8 cellular contexts compared by ENCODE assay signal in the genomic region with DNA sequence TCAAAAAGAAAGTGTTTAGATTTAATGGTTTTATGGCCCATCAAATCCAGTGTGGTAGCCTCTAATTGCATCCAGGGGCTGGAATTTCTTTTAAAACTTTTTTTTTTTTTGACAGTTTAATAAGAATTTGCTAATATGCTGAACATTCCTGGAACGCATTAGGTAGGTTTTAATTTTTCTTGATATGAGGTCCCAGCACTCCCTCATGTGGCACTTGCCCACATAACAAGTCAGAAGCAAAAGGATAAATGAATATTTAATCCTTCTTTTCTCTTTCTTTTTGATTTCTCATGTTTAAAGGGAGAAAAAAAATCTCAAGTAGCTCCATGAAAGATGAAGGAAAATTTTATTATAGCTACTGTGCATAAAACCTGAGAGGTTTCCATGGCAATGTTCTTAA. TPM values are rescaled to one million over a fixed set of nuclear protein-coding genes. Genes with fewer than 3 reads are reported as not detected.
DNase-seq lines count a peak whose midpoint lies in the region; ATAC-seq and TF ChIP-seq lines count a peak whose summit lies in the region.

No MANE protein-coding gene starts in this region.

- no peaks in the 10 kb centered on the region for H3K36me3 ChIP-seq in brain microvascular endothelial cell (replicated peaks)

- no peak overlapping the region for H3K4me3 Mint-ChIP-seq in activated CD4-positive, alpha-beta memory T cell treated with anti-CD3 and anti-CD28 coated beads, Interleukin-2, amount 10 ng/mL, durations not matched to agents 7 days and 5 days
- H3K4me3 Mint-ChIP-seq in activated naive CD8-positive, alpha-beta T cell treated with anti-CD3 and anti-CD28 coated beads, Interleukin-2, amount 50 U/mL, for 24 hours: no peak overlapping the region

- H3K4me3 ChIP-seq in brain microvascular endothelial cell (ENCODE audit: low read depth, low read length): no peak overlapping the region

- in situ Hi-C loops in brain microvascular endothelial cell (cut with HindIII; ENCODE audit: low pct_ligation_motif_present, low sequenced_read_pairs): no loop called here

- no peaks in the 10 kb centered on the region for H3K36me3 Mint-ChIP-seq in activated CD4-positive, alpha-beta memory T cell treated with anti-CD3 and anti-CD28 coated beads, Interleukin-2, amount 10 ng/mL, durations not matched to agents 7 days and 5 days (ENCODE audit: low read depth)
- H3K36me3 Mint-ChIP-seq in activated naive CD8-positive, alpha-beta T cell treated with anti-CD3 and anti-CD28 coated beads, Interleukin-2, amount 50 U/mL, for 24 hours (ENCODE audit: low read depth): no peaks in the 10 kb centered on the region

- POLR2A ChIA-PET in activated CD4-positive, alpha-beta memory T cell treated with anti-CD3 and anti-CD28 coated beads, Interleukin-2, amount 10 ng/mL, durations not matched to agents 7 days and 5 days (lab: Charles Lee): no interaction called here

- CTCF ChIA-PET in activated CD4-positive, alpha-beta memory T cell treated with anti-CD3 and anti-CD28 coated beads, Interleukin-2, amount 10 ng/mL, durations not matched to agents 7 days and 5 days (lab: Charles Lee): interaction anchor here (1.0 to 1.3 kb wide), 2 partner anchors 10 to 795 kb away, joined by 5 read pairs; no protein-coding TSS in a partner anchor

- H3K27ac ChIP-seq in brain microvascular endothelial cell: no peak overlapping the region

- DNase-seq in DMS53 treated with DMSO at 0.1 percent for 48 hours (lab: John Stamatoyannopoulos, UW; ENCODE audit: unreplicated experiment) (peak; percentile 10), LHCN-M2 (ENCODE audit: low read depth) (peak; percentile 45), brain microvascular endothelial cell (peak; percentile 39), myocyte (ENCODE audit: low read depth) (peak; percentile 51), UCSD-AML1 (lab: John Stamatoyannopoulos, UW; ENCODE audit: unreplicated experiment) (no peak)
- no peak for DNase-seq in activated CD4-positive, alpha-beta memory T cell treated with anti-CD3 and anti-CD28 coated beads, Interleukin-2, amount 10 ng/mL, durations not matched to agents 7 days and 5 days
- DNase-seq in activated CD4-positive, alpha-beta T cell treated with anti-CD3 and anti-CD28 coated beads for 4 hours: no peak
- no peak for DNase-seq in activated naive CD8-positive, alpha-beta T cell treated with anti-CD3 and anti-CD28 coated beads, Interleukin-2, amount 50 U/mL, for 24 hours

- TF ChIP-seq CTCF in brain microvascular endothelial cell (IDR thresholded peaks at IDR 0.05; ENCODE audit: low read depth, low read length, missing control alignments): peak; percentile 73

- peaks cover 4% of the 10 kb centered on the region for H3K27me3 Mint-ChIP-seq in activated CD4-positive, alpha-beta memory T cell treated with anti-CD3 and anti-CD28 coated beads, Interleukin-2, amount 10 ng/mL, durations not matched to agents 7 days and 5 days
- peaks cover 4% of the 10 kb centered on the region for H3K27me3 Mint-ChIP-seq in activated naive CD8-positive, alpha-beta T cell treated with anti-CD3 and anti-CD28 coated beads, Interleukin-2, amount 50 U/mL, for 24 hours

- no peaks in the 10 kb centered on the region for H3K27me3 ChIP-seq in brain microvascular endothelial cell (replicated peaks)

- ATAC-seq in activated naive CD8-positive, alpha-beta T cell treated with anti-CD3 and anti-CD28 coated beads, Interleukin-2, amount 50 U/mL, for 24 hours: no peak

- no peaks in the 10 kb centered on the region for H3K9me3 Mint-ChIP-seq in activated CD4-positive, alpha-beta memory T cell treated with anti-CD3 and anti-CD28 coated beads, Interleukin-2, amount 10 ng/mL, durations not matched to agents 7 days and 5 days
- H3K9me3 Mint-ChIP-seq in activated naive CD8-positive, alpha-beta T cell treated with anti-CD3 and anti-CD28 coated beads, Interleukin-2, amount 50 U/mL, for 24 hours: no peaks in the 10 kb centered on the region

- H3K4me1 Mint-ChIP-seq in activated CD4-positive, alpha-beta memory T cell treated with anti-CD3 and anti-CD28 coated beads, Interleukin-2, amount 10 ng/mL, durations not matched to agents 7 days and 5 days: no peaks in the 10 kb centered on the region
- no peaks in the 10 kb centered on the region for H3K4me1 Mint-ChIP-seq in activated naive CD8-positive, alpha-beta T cell treated with anti-CD3 and anti-CD28 coated beads, Interleukin-2, amount 50 U/mL, for 24 hours

- H3K27ac Mint-ChIP-seq in activated CD4-positive, alpha-beta memory T cell treated with anti-CD3 and anti-CD28 coated beads, Interleukin-2, amount 10 ng/mL, durations not matched to agents 7 days and 5 days: no peak overlapping the region
- no peak overlapping the region for H3K27ac Mint-ChIP-seq in activated naive CD8-positive, alpha-beta T cell treated with anti-CD3 and anti-CD28 coated beads, Interleukin-2, amount 50 U/mL, for 24 hours

RNA-seq across cellular contexts. Expression of gene HAO1, which starts 13.5 kb away (rescaled TPM):
- total RNA-seq in LHCN-M2 (2014; rRNA removed): not detected in 2 replicates
- polyA plus RNA-seq in LHCN-M2 (2012): not detected
- total RNA-seq in myocyte: not detected in 2 replicates
- polyA plus RNA-seq in myocyte (2012): not detected
- total RNA-seq in activated CD4-positive, alpha-beta memory T cell treated with anti-CD3 and anti-CD28 coated beads, Interleukin-2, amount 10 ng/mL, durations not matched to agents 7 days and 5 days: not detected

Comparison
In these comparisons a context has a peak if more than half of its experiments do, and no peak if none do; other contexts are left out.
1. DNase-seq: peak in DMS53 treated with DMSO at 0.1 percent for 48 hours (single experiment), LHCN-M2 (single experiment), brain microvascular endothelial cell (single experiment) and myocyte (single experiment); none in activated CD4-positive, alpha-beta memory T cell treated with anti-CD3 and anti-CD28 coated beads, Interleukin-2, amount 10 ng/mL, durations not matched to agents 7 days and 5 days (single experiment), activated CD4-positive, alpha-beta T cell treated with anti-CD3 and anti-CD28 coated beads for 4 hours (0 of 2), UCSD-AML1 (single experiment) and activated naive CD8-positive, alpha-beta T cell treated with anti-CD3 and anti-CD28 coated beads, Interleukin-2, amount 50 U/mL, for 24 hours (single experiment).